13 cellular contexts compared by ENCODE assay signal in the genomic region with DNA sequence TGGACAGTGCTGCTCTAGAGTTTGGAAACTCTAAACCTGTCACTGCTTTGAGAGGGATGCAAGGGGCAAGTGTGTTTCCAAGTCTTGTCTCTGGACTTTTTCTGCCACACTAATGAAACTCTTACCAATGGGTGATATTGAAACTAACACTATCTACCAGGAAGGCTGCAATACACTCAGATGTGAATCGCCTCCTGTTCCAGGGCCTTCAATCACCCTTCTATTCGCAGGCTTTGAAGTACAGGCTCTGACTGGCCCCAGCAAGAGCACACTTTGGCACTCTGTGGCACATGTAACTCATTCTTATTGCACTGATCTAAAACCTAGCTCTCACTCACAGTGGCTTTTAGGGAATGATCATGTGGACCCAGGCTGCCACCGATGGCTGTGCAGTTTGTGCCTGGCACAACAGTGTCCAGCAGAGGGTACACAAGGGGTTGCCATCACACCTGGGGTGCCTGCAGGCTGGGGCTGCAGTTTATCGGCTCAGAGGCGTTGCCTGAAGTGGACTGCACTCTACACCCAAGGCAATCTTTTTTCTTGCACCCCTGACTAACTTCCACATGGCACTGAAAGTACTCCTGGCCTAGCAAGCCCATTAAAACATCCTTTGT.
DNase-seq lines count a peak whose midpoint lies in the region; ATAC-seq and TF ChIP-seq lines count a peak whose summit lies in the region.
"Had no signal": no experiment of that assay in that cellular context is flagged by ENCODE, and none has a peak within 500 bp of the region (broad histone marks: within the 10 kb centered on the region; RNA-seq: fewer than 3 reads in every experiment).

No MANE protein-coding gene starts in this region.

- intact Hi-C loops in esophagus squamous epithelium (cut with DNase I): no loop called here
- intact Hi-C loops in activated T-helper 1 cell treated with anti-CD3 and anti-CD28 coated beads, Interleukin-12 subunit alpha, Interleukin-12 subunit beta, Interleukin-2, Interleukin-4 antibody, amounts not matched to agents 30 ng/mL and 10 ng/mL and 1 ng/mL, durations not matched to agents 14 hours and 24 hours and 36 hours (cut with micrococcal nuclease): no loop called here

- H3K36me3 Mint-ChIP-seq in nephron progenitor cell (ENCODE audit: low read depth): peaks cover 36% of the 10 kb centered on the region
- H3K36me3 Mint-ChIP-seq in activated T-helper 1 cell treated with anti-CD3 and anti-CD28 coated beads, Interleukin-12 subunit alpha, Interleukin-12 subunit beta, Interleukin-2, Interleukin-4 antibody, amounts not matched to agents 30 ng/mL and 10 ng/mL and 1 ng/mL, durations not matched to agents 14 hours and 24 hours and 36 hours (ENCODE audit: low read depth): peaks cover 2% of the 10 kb centered on the region

- H3K4me3 ChIP-seq in HEK293 (ENCODE audit: low read depth, low read length): no peak overlapping the region
- no peak overlapping the region for H3K4me3 ChIP-seq in esophagus squamous epithelium
- H3K4me3 ChIP-seq: lung had no signal

- H3K4me1 ChIP-seq in HEK293 (ENCODE audit: control insufficient read depth, insufficient read depth, low read length) (no peaks in the 10 kb centered on the region; the same call in 1 of the 2 replicates), esophagus squamous epithelium (peaks cover 6 to 57% (median 14%) of the 10 kb centered on the region in 3 donors)

- peaks cover 60% of the 10 kb centered on the region for H3K4me1 Mint-ChIP-seq in nephron progenitor cell
- H3K4me1 Mint-ChIP-seq in activated T-helper 1 cell treated with anti-CD3 and anti-CD28 coated beads, Interleukin-12 subunit alpha, Interleukin-12 subunit beta, Interleukin-2, Interleukin-4 antibody, amounts not matched to agents 30 ng/mL and 10 ng/mL and 1 ng/mL, durations not matched to agents 14 hours and 24 hours and 36 hours (ENCODE audit: low read depth): peaks cover 12% of the 10 kb centered on the region

- 38 to 45% methylated on average over 5 of the region's 5 CpGs for WGBS in esophagus squamous epithelium, 2 donors

- DNase-seq in NCI-H146 (lab: John Stamatoyannopoulos, UW) (peak; percentile 42), NCI-H146 treated with DMSO at 0.1 percent for 48 hours (lab: John Stamatoyannopoulos, UW; ENCODE audit: unreplicated experiment) (no peak), esophagus squamous epithelium (lab: John Stamatoyannopoulos, UW) (no peak), nephron progenitor cell (no peak), GDM1 (lab: John Stamatoyannopoulos, UW) (no peak)
- no peak for DNase-seq in activated T-helper 1 cell treated with anti-CD3 and anti-CD28 coated beads, Interleukin-12 subunit alpha, Interleukin-12 subunit beta, Interleukin-2, Interleukin-4 antibody, amounts not matched to agents 30 ng/mL and 10 ng/mL and 1 ng/mL, durations not matched to agents 14 hours and 24 hours and 36 hours (ENCODE audit: low spot score)
- DNase-seq: activated CD4-positive, CD25-positive, alpha-beta regulatory T cell; effector memory CD8-positive, alpha-beta T cell; NCI-H187 treated with DMSO at 0.1 percent for 48 hours; stimulated activated CD8-positive, alpha-beta memory T cell treated with anti-CD3 and anti-CD28 coated beads, Interleukin-4, amount 100 ng/mL, for 48 hours had no signal

- peak overlapping the region; percentile 92 for H3K27ac Mint-ChIP-seq in nephron progenitor cell
- no peak overlapping the region for H3K27ac Mint-ChIP-seq in activated T-helper 1 cell treated with anti-CD3 and anti-CD28 coated beads, Interleukin-12 subunit alpha, Interleukin-12 subunit beta, Interleukin-2, Interleukin-4 antibody, amounts not matched to agents 30 ng/mL and 10 ng/mL and 1 ng/mL, durations not matched to agents 14 hours and 24 hours and 36 hours
- H3K27ac Mint-ChIP-seq: effector memory CD8-positive, alpha-beta T cell had no signal

- H3K9me3 Mint-ChIP-seq in nephron progenitor cell: peaks cover 24% of the 10 kb centered on the region
- peaks cover 9% of the 10 kb centered on the region for H3K9me3 Mint-ChIP-seq in activated T-helper 1 cell treated with anti-CD3 and anti-CD28 coated beads, Interleukin-12 subunit alpha, Interleukin-12 subunit beta, Interleukin-2, Interleukin-4 antibody, amounts not matched to agents 30 ng/mL and 10 ng/mL and 1 ng/mL, durations not matched to agents 14 hours and 24 hours and 36 hours

- TF ChIP-seq CTCF in HEK293 (tag by site-specific recombination; IDR thresholded peaks at IDR 0.05): no peak
- TF ChIP-seq CTCF in esophagus squamous epithelium (IDR thresholded peaks at IDR 0.05): peak in 1 of 6 experiments; percentile 8
- TF ChIP-seq CTCF in nephron progenitor cell (IDR thresholded peaks at IDR 0.05): no peak

- CTCF ChIA-PET in HEK293 (lab: Yijun Ruan, JAX): no interaction called here

- H3K9me3 ChIP-seq in HEK293 (ENCODE audit: control insufficient read depth, insufficient read depth, low read depth, low read length) (no peaks in the 10 kb centered on the region), esophagus squamous epithelium (no peaks in the 10 kb centered on the region)

- no peak overlapping the region for H3K27ac ChIP-seq in HEK293 (ENCODE audit: extremely low read depth, low read depth, low read length)
- peak overlapping the region; percentile 28 to 67 (median 53) for H3K27ac ChIP-seq in esophagus squamous epithelium

- H3K27me3 ChIP-seq in esophagus squamous epithelium: no peaks in the 10 kb centered on the region

- H3K36me3 ChIP-seq in HEK293 (ENCODE audit: control insufficient read depth in 2 of 2, insufficient read depth in 1 of 2, low read length in 2 of 2) (no peaks in the 10 kb centered on the region), esophagus squamous epithelium (no peaks in the 10 kb centered on the region)

- ATAC-seq in GM18909 (IDR thresholded peaks at IDR 0.05; ENCODE audit: poor library complexity, unreplicated experiment): no peak
- ATAC-seq: effector memory CD8-positive, alpha-beta T cell had no signal

- no peak for TF ChIP-seq POLR2A in esophagus squamous epithelium (IDR thresholded peaks at IDR 0.05)

- no peak overlapping the region for H3K4me3 Mint-ChIP-seq in nephron progenitor cell
- no peak overlapping the region for H3K4me3 Mint-ChIP-seq in activated T-helper 1 cell treated with anti-CD3 and anti-CD28 coated beads, Interleukin-12 subunit alpha, Interleukin-12 subunit beta, Interleukin-2, Interleukin-4 antibody, amounts not matched to agents 30 ng/mL and 10 ng/mL and 1 ng/mL, durations not matched to agents 14 hours and 24 hours and 36 hours
- H3K4me3 Mint-ChIP-seq: effector memory CD8-positive, alpha-beta T cell had no signal

- POLR2A ChIA-PET in HEK293 (lab: Yijun Ruan, JAX): no interaction called here

- H3K27me3 Mint-ChIP-seq in nephron progenitor cell (ENCODE audit: low read depth, poor library complexity): no peaks in the 10 kb centered on the region
- no peaks in the 10 kb centered on the region for H3K27me3 Mint-ChIP-seq in activated T-helper 1 cell treated with anti-CD3 and anti-CD28 coated beads, Interleukin-12 subunit alpha, Interleukin-12 subunit beta, Interleukin-2, Interleukin-4 antibody, amounts not matched to agents 30 ng/mL and 10 ng/mL and 1 ng/mL, durations not matched to agents 14 hours and 24 hours and 36 hours (ENCODE audit: insufficient read depth)

TF ChIP-seq in HEK293, 187 proteins besides CTCF, POLR2A, EP300 and RAD21 (continues in another document):
- no peak for TF ChIP-seq ZNF416 (tag by site-specific recombination; IDR thresholded peaks at IDR 0.05)
- TF ChIP-seq ZBTB21 (tag by site-specific recombination; IDR thresholded peaks at IDR 0.05): no peak
- TF ChIP-seq ZNF354C (tag by site-specific recombination; IDR thresholded peaks at IDR 0.05; ENCODE audit: borderline replicate concordance, low read depth): no peak
- TF ChIP-seq PRDM4 (tag by site-specific recombination; IDR thresholded peaks at IDR 0.05): peak; percentile 63
- TF ChIP-seq PATZ1 (tag by site-specific recombination; IDR thresholded peaks at IDR 0.05): no peak
